In genomic region chr20:34010405-34010895, GRCh38 we compare ENCODE assay signal across 13 cellular contexts. TPM values are rescaled to one million over a fixed set of nuclear protein-coding genes. Genes with fewer than 3 reads are reported as not detected.
DNase-seq lines count a peak whose midpoint lies in the region; ATAC-seq and TF ChIP-seq lines count a peak whose summit lies in the region.
"Had no signal": no experiment of that assay in that cellular context is flagged by ENCODE, and none has a peak within 500 bp of the region (broad histone marks: within the 10 kb centered on the region; RNA-seq: fewer than 3 reads in every experiment).

No MANE protein-coding gene starts in this region.

- H3K4me1 Mint-ChIP-seq in activated CD8-positive, alpha-beta T cell treated with anti-CD3 and anti-CD28 coated beads for 36 hours (ENCODE audit: low read depth), result peaks cover 84% of the 10 kb centered on the region

- no peak for DNase-seq in DND-41
- no peak for DNase-seq in activated CD8-positive, alpha-beta T cell treated with anti-CD3 and anti-CD28 coated beads for 36 hours
- DNase-seq in iPS-NIHi7 (ENCODE audit: extremely low spot score), result peak; percentile 47
- DNase-seq in HT-29 (ENCODE audit: low spot score), result no peak
- no peak for DNase-seq in NCI-H748 treated with DMSO at 0.1 percent for 48 hours (lab: John Stamatoyannopoulos, UW)
- no peak for DNase-seq in effector memory CD4-positive, alpha-beta T cell
- DNase-seq: activated T-cell treated with anti-CD3 and anti-CD28 coated beads, Interleukin-2, amount 50 U/mL, for 1 hour; central memory CD4-positive, alpha-beta T cell; PC-9 had no signal

- H3K9me3 ChIP-seq in BLaER1 (peaks cover 10% of the 10 kb centered on the region), DND-41 (ENCODE audit: insufficient read depth, low read length, severe bottlenecking) (no peaks in the 10 kb centered on the region)
- no peaks in the 10 kb centered on the region for H3K9me3 ChIP-seq in effector memory CD4-positive, alpha-beta T cell (ENCODE audit: control insufficient read depth, low read length)
- H3K9me3 ChIP-seq: esophagus muscularis mucosa had no signal

- no peak for TF ChIP-seq CTCF in DND-41 (IDR thresholded peaks at IDR 0.05; ENCODE audit: borderline replicate concordance, extremely low read depth, low read length, poor library complexity, severe bottlenecking)
- no peak for TF ChIP-seq CTCF in activated CD8-positive, alpha-beta T cell treated with anti-CD3 and anti-CD28 coated beads for 36 hours (IDR thresholded peaks at IDR 0.05)

- H4K20me1 ChIP-seq in BLaER1 (peaks cover 100% of the 10 kb centered on the region), DND-41 (ENCODE audit: insufficient read depth, low read length) (peaks cover 89% of the 10 kb centered on the region)

- H3K27ac ChIP-seq in BLaER1 (no peak overlapping the region), DND-41 (ENCODE audit: low read length) (0 out of 2 replicates have a peak overlapping the region, but pooled peaks have one; percentile 16)
- H3K27ac ChIP-seq in effector memory CD4-positive, alpha-beta T cell (ENCODE audit: insufficient read depth, low read length, poor library complexity, severe bottlenecking), result no peak overlapping the region
- H3K27ac ChIP-seq: C4-2B, esophagus muscularis mucosa, PC-9 had no signal

- no peaks in the 10 kb centered on the region for H3K9me3 Mint-ChIP-seq in activated CD8-positive, alpha-beta T cell treated with anti-CD3 and anti-CD28 coated beads for 36 hours

- no peak overlapping the region for H3K4me3 Mint-ChIP-seq in activated CD8-positive, alpha-beta T cell treated with anti-CD3 and anti-CD28 coated beads for 36 hours

- intact Hi-C loops in activated CD8-positive, alpha-beta T cell treated with anti-CD3 and anti-CD28 coated beads for 36 hours (cut with micrococcal nuclease), result no loop called here

- H3K27me3 Mint-ChIP-seq in activated CD8-positive, alpha-beta T cell treated with anti-CD3 and anti-CD28 coated beads for 36 hours, result no peaks in the 10 kb centered on the region

- CTCF ChIA-PET in activated CD8-positive, alpha-beta T cell treated with anti-CD3 and anti-CD28 coated beads for 36 hours (lab: Charles Lee), result interaction anchor here (0.9 to 1.9 kb wide), 4 partner anchors 15 to 58 kb away, joined by 3 to 4 read pairs (median 4); partner anchors contain the start of gene RALY

- H3K27me3 ChIP-seq in BLaER1 (no peaks in the 10 kb centered on the region), DND-41 (ENCODE audit: insufficient read depth, low read length, poor library complexity) (no peaks in the 10 kb centered on the region)
- no peaks in the 10 kb centered on the region for H3K27me3 ChIP-seq in effector memory CD4-positive, alpha-beta T cell (replicated peaks; ENCODE audit: control insufficient read depth, insufficient read depth, low read length, poor library complexity, severe bottlenecking)
- H3K27me3 ChIP-seq: esophagus muscularis mucosa had no signal

- H3K36me3 ChIP-seq in BLaER1, result peaks cover 36% of the 10 kb centered on the region
- H3K36me3 ChIP-seq in DND-41 (ENCODE audit: insufficient read depth, low read length), result no peaks in the 10 kb centered on the region
- no peaks in the 10 kb centered on the region for H3K36me3 ChIP-seq in effector memory CD4-positive, alpha-beta T cell (ENCODE audit: control insufficient read depth, insufficient read depth, low read length)
- H3K36me3 ChIP-seq: esophagus muscularis mucosa had no signal

- POLR2A ChIA-PET in activated CD8-positive, alpha-beta T cell treated with anti-CD3 and anti-CD28 coated beads for 36 hours (lab: Charles Lee), result interaction anchor here (0.8 kb wide), 2 partner anchors 15 to 17 kb away, joined by 3 to 4 read pairs; no protein-coding TSS in a partner anchor

- H3K4me1 ChIP-seq in BLaER1 (peaks cover 49% of the 10 kb centered on the region), DND-41 (ENCODE audit: insufficient read depth, low read length) (peaks cover 31% of the 10 kb centered on the region)
- peaks cover 29% of the 10 kb centered on the region for H3K4me1 ChIP-seq in effector memory CD4-positive, alpha-beta T cell (ENCODE audit: control insufficient read depth, insufficient read depth, low read length, poor library complexity, severe bottlenecking)

- H3K27ac Mint-ChIP-seq in activated CD8-positive, alpha-beta T cell treated with anti-CD3 and anti-CD28 coated beads for 36 hours, result peak overlapping the region; percentile 1

- H2AFZ ChIP-seq in DND-41 (ENCODE audit: low read depth, low read length), result no peak overlapping the region
- H2AFZ ChIP-seq: PC-9 had no signal

- H3K36me3 Mint-ChIP-seq in activated CD8-positive, alpha-beta T cell treated with anti-CD3 and anti-CD28 coated beads for 36 hours (ENCODE audit: low read depth), result peaks cover 18% of the 10 kb centered on the region

- ATAC-seq in DND-41 (ENCODE audit: insufficient read depth, low read depth) (no peak), GM21515 (IDR thresholded peaks at IDR 0.05; ENCODE audit: unreplicated experiment) (no peak)
- ATAC-seq in activated CD8-positive, alpha-beta T cell treated with anti-CD3 and anti-CD28 coated beads for 36 hours, result no peak

- peak overlapping the region; percentile 66; the same call in 1 of the 2 replicates for H3K4me2 ChIP-seq in BLaER1
- no peak overlapping the region for H3K4me2 ChIP-seq in DND-41 (ENCODE audit: insufficient read depth, low read length)
- H3K4me2 ChIP-seq: PC-9 had no signal

- H3K79me2 ChIP-seq in DND-41 (ENCODE audit: insufficient read depth, low read length), result peaks cover 98% of the 10 kb centered on the region

- H3K9ac ChIP-seq in BLaER1 (no peak overlapping the region), DND-41 (ENCODE audit: low read depth, low read length) (no peak overlapping the region)

- H3K4me3 ChIP-seq in BLaER1 (no peak overlapping the region), DND-41 (ENCODE audit: low read depth in 1 of 2, low read length in 2 of 2) (no peak overlapping the region)
- no peak overlapping the region for H3K4me3 ChIP-seq in effector memory CD4-positive, alpha-beta T cell (ENCODE audit: insufficient read depth, low read depth, low read length, poor library complexity, severe bottlenecking)
- H3K4me3 ChIP-seq: esophagus muscularis mucosa, PC-9 had no signal

RNA-seq across cellular contexts. Expression of gene RALY, which starts 16.7 kb away (rescaled TPM):
- total RNA-seq in activated CD8-positive, alpha-beta T cell treated with anti-CD3 and anti-CD28 coated beads for 36 hours, result 100 to 1,000 TPM; 151 to 153 TPM
- 290 and 301 TPM in 2 replicates for total RNA-seq in HT-29 (2014; rRNA removed; shearing (Covaris generic))
